34 cellular contexts compared by ENCODE assay signal in the genomic region with DNA sequence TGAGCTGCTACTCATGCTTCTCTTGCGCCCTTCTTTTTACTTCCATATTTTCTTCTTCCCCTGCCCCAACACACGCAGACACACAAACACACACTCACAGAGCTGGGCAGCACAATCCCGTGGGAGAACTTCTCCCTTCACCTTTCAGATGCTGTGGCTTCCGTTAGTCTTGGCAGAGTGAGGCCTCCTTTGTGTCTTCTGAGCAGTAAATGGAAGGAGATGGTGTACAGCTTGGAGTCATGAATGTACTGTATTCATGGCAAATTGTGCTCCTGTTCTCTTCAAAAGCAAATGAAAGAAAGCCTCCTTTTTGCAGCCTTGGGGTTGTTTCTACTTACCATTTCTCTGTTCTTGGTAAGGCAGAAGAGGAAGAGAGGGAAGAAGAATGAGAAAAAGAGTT.
"Had no signal": no experiment of that assay in that cellular context is flagged by ENCODE, and none has a peak within 500 bp of the region (broad histone marks: within the 10 kb centered on the region; RNA-seq: fewer than 3 reads in every experiment).

No MANE protein-coding gene starts in this region.

- H3K4me3 Mint-ChIP-seq: activated CD4-positive, alpha-beta memory T cell treated with anti-CD3 and anti-CD28 coated beads for 36 hours; activated CD4-positive, alpha-beta T cell treated with anti-CD3 and anti-CD28 coated beads for 36 hours; activated CD4-positive, alpha-beta T cell treated with anti-CD3 and anti-CD28 coated beads, Interleukin-2, amount 10 ng/mL, durations not matched to agents 24 days and 14 days; activated CD8-positive, alpha-beta memory T cell treated with anti-CD3 and anti-CD28 coated beads, Interleukin-2, amount 10 ng/mL, durations not matched to agents 7 days and 5 days; activated CD8-positive, alpha-beta T cell treated with anti-CD3 and anti-CD28 coated beads, Interleukin-2, amount 10 ng/mL, durations not matched to agents 7 days and 5 days; activated naive CD4-positive, alpha-beta T cell treated with anti-CD3 and anti-CD28 coated beads for 36 hours; activated naive CD4-positive, alpha-beta T cell treated with anti-CD3 and anti-CD28 coated beads, Interleukin-2, amount 50 U/mL, for 24 hours; activated naive CD8-positive, alpha-beta T cell treated with anti-CD3 and anti-CD28 coated beads for 36 hours; activated naive CD8-positive, alpha-beta T cell treated with anti-CD3 and anti-CD28 coated beads, Interleukin-2, amount 50 U/mL, for 24 hours; activated T-helper 1 cell treated with anti-CD3 and anti-CD28 coated beads, Interleukin-12 subunit alpha, Interleukin-12 subunit beta, Interleukin-2, Interleukin-4 antibody, amounts not matched to agents 30 ng/mL and 10 ng/mL and 1 ng/mL, durations not matched to agents 14 hours and 24 hours and 36 hours; effector memory CD8-positive, alpha-beta T cell had no signal

- H3K36me3 Mint-ChIP-seq: activated CD4-positive, alpha-beta memory T cell treated with anti-CD3 and anti-CD28 coated beads for 36 hours; activated CD8-positive, alpha-beta memory T cell treated with anti-CD3 and anti-CD28 coated beads, Interleukin-2, amount 10 ng/mL, durations not matched to agents 7 days and 5 days; activated naive CD4-positive, alpha-beta T cell treated with anti-CD3 and anti-CD28 coated beads, Interleukin-2, amount 50 U/mL, for 24 hours; activated naive CD8-positive, alpha-beta T cell treated with anti-CD3 and anti-CD28 coated beads for 36 hours had no signal

- H3K36me3 ChIP-seq: adrenal gland, esophagus muscularis mucosa, gastrocnemius medialis, heart left ventricle had no signal

- H3K27me3 Mint-ChIP-seq: activated CD4-positive, alpha-beta memory T cell treated with anti-CD3 and anti-CD28 coated beads for 36 hours; activated CD4-positive, alpha-beta T cell treated with anti-CD3 and anti-CD28 coated beads, Interleukin-2, amount 10 ng/mL, durations not matched to agents 24 days and 14 days; activated CD8-positive, alpha-beta memory T cell treated with anti-CD3 and anti-CD28 coated beads, Interleukin-2, amount 10 ng/mL, durations not matched to agents 7 days and 5 days; activated naive CD4-positive, alpha-beta T cell treated with anti-CD3 and anti-CD28 coated beads, Interleukin-2, amount 50 U/mL, for 24 hours; activated naive CD8-positive, alpha-beta T cell treated with anti-CD3 and anti-CD28 coated beads for 36 hours; effector memory CD8-positive, alpha-beta T cell had no signal

- H3K4me1 ChIP-seq: adrenal gland, body of pancreas, esophagus muscularis mucosa, foreskin keratinocyte, gastrocnemius medialis, heart left ventricle had no signal

- H3K27me3 ChIP-seq: adrenal gland, body of pancreas, esophagus muscularis mucosa, foreskin keratinocyte, gastrocnemius medialis had no signal

- H3K27ac Mint-ChIP-seq: activated CD4-positive, alpha-beta memory T cell treated with anti-CD3 and anti-CD28 coated beads for 36 hours; activated CD4-positive, alpha-beta T cell treated with anti-CD3 and anti-CD28 coated beads for 36 hours; activated CD4-positive, alpha-beta T cell treated with anti-CD3 and anti-CD28 coated beads, Interleukin-2, amount 10 ng/mL, durations not matched to agents 24 days and 14 days; activated CD8-positive, alpha-beta memory T cell treated with anti-CD3 and anti-CD28 coated beads, Interleukin-2, amount 10 ng/mL, durations not matched to agents 7 days and 5 days; activated CD8-positive, alpha-beta T cell treated with anti-CD3 and anti-CD28 coated beads, Interleukin-2, amount 10 ng/mL, durations not matched to agents 7 days and 5 days; activated naive CD4-positive, alpha-beta T cell treated with anti-CD3 and anti-CD28 coated beads for 36 hours; activated naive CD4-positive, alpha-beta T cell treated with anti-CD3 and anti-CD28 coated beads, Interleukin-2, amount 50 U/mL, for 24 hours; activated naive CD8-positive, alpha-beta T cell treated with anti-CD3 and anti-CD28 coated beads for 36 hours; activated naive CD8-positive, alpha-beta T cell treated with anti-CD3 and anti-CD28 coated beads, Interleukin-2, amount 50 U/mL, for 24 hours; activated T-helper 1 cell treated with anti-CD3 and anti-CD28 coated beads, Interleukin-12 subunit alpha, Interleukin-12 subunit beta, Interleukin-2, Interleukin-4 antibody, amounts not matched to agents 30 ng/mL and 10 ng/mL and 1 ng/mL, durations not matched to agents 14 hours and 24 hours and 36 hours; activated T-helper 2 cell treated with anti-CD3 and anti-CD28 coated beads, Interferon-gamma antibody, Interleukin-2, Interleukin-4, amounts not matched to agents 10 μg/mL and 5 μg/mL and 100 μg/mL, durations not matched to agents 14 hours and 24 hours and 36 hours; effector memory CD8-positive, alpha-beta T cell had no signal

- H3K9me3 ChIP-seq: adrenal gland, body of pancreas, esophagus muscularis mucosa, gastrocnemius medialis, heart left ventricle had no signal

- H3K4me3 ChIP-seq: adrenal gland, body of pancreas, esophagus muscularis mucosa, gastrocnemius medialis, heart left ventricle had no signal

- H3K4me1 Mint-ChIP-seq: activated CD4-positive, alpha-beta T cell treated with anti-CD3 and anti-CD28 coated beads for 36 hours; activated CD4-positive, alpha-beta T cell treated with anti-CD3 and anti-CD28 coated beads, Interleukin-2, amount 10 ng/mL, durations not matched to agents 24 days and 14 days; activated CD8-positive, alpha-beta memory T cell treated with anti-CD3 and anti-CD28 coated beads, Interleukin-2, amount 10 ng/mL, durations not matched to agents 7 days and 5 days; activated naive CD4-positive, alpha-beta T cell treated with anti-CD3 and anti-CD28 coated beads, Interleukin-2, amount 50 U/mL, for 24 hours; activated naive CD8-positive, alpha-beta T cell treated with anti-CD3 and anti-CD28 coated beads for 36 hours; activated naive CD8-positive, alpha-beta T cell treated with anti-CD3 and anti-CD28 coated beads, Interleukin-2, amount 50 U/mL, for 24 hours had no signal

- H3K9me3 Mint-ChIP-seq: activated CD4-positive, alpha-beta memory T cell treated with anti-CD3 and anti-CD28 coated beads for 36 hours; activated CD4-positive, alpha-beta T cell treated with anti-CD3 and anti-CD28 coated beads, Interleukin-2, amount 10 ng/mL, durations not matched to agents 24 days and 14 days; activated naive CD4-positive, alpha-beta T cell treated with anti-CD3 and anti-CD28 coated beads, Interleukin-2, amount 50 U/mL, for 24 hours; activated naive CD8-positive, alpha-beta T cell treated with anti-CD3 and anti-CD28 coated beads for 36 hours; activated naive CD8-positive, alpha-beta T cell treated with anti-CD3 and anti-CD28 coated beads, Interleukin-2, amount 50 U/mL, for 24 hours; activated T-helper 1 cell treated with anti-CD3 and anti-CD28 coated beads, Interleukin-12 subunit alpha, Interleukin-12 subunit beta, Interleukin-2, Interleukin-4 antibody, amounts not matched to agents 30 ng/mL and 10 ng/mL and 1 ng/mL, durations not matched to agents 14 hours and 24 hours and 36 hours; activated T-helper 2 cell treated with anti-CD3 and anti-CD28 coated beads, Interferon-gamma antibody, Interleukin-2, Interleukin-4, amounts not matched to agents 10 μg/mL and 5 μg/mL and 100 μg/mL, durations not matched to agents 14 hours and 24 hours and 36 hours; effector memory CD8-positive, alpha-beta T cell had no signal

- FAIRE-seq: colon had no signal

- H3K27ac ChIP-seq: adrenal gland, body of pancreas, esophagus muscularis mucosa, foreskin keratinocyte, gastrocnemius medialis, heart left ventricle had no signal

- ATAC-seq: activated CD4-positive, alpha-beta T cell treated with anti-CD3 and anti-CD28 coated beads for 36 hours; activated CD8-positive, alpha-beta memory T cell treated with anti-CD3 and anti-CD28 coated beads, Interleukin-2, amount 10 ng/mL, durations not matched to agents 7 days and 5 days; activated CD8-positive, alpha-beta T cell treated with anti-CD3 and anti-CD28 coated beads, Interleukin-2, amount 10 ng/mL, durations not matched to agents 7 days and 5 days; activated naive CD8-positive, alpha-beta T cell treated with anti-CD3 and anti-CD28 coated beads, Interleukin-2, amount 50 U/mL, for 24 hours; body of pancreas; effector memory CD8-positive, alpha-beta T cell; foreskin keratinocyte; gastrocnemius medialis; heart left ventricle had no signal

- DNase-seq: activated CD4-positive, alpha-beta memory T cell treated with anti-CD3 and anti-CD28 coated beads for 36 hours; activated CD4-positive, alpha-beta T cell treated with anti-CD3 and anti-CD28 coated beads for 36 hours; activated CD4-positive, alpha-beta T cell treated with anti-CD3 and anti-CD28 coated beads, Interleukin-2, amount 10 ng/mL, durations not matched to agents 24 days and 14 days; activated CD4-positive, CD25-positive, alpha-beta regulatory T cell; activated CD4-positive, CD25-positive, alpha-beta regulatory T cell treated with anti-CD3 and anti-CD28 coated beads, Interleukin-2, amount 50 U/mL, for 72 hours; activated CD8-positive, alpha-beta memory T cell treated with anti-CD3 and anti-CD28 coated beads, Interleukin-2, amount 10 ng/mL, durations not matched to agents 7 days and 5 days; activated CD8-positive, alpha-beta memory T cell treated with anti-CD3 and anti-CD28 coated beads, Interleukin-2, amount 50 U/mL, for 4 hours; activated CD8-positive, alpha-beta T cell treated with anti-CD3 and anti-CD28 coated beads, Interleukin-2, amount 10 ng/mL, durations not matched to agents 7 days and 5 days; activated effector memory CD4-positive, alpha-beta T cell treated with anti-CD3 and anti-CD28 coated beads, Interleukin-2, amount 50 U/mL, for 16 hours; activated naive CD4-positive, alpha-beta T cell treated with anti-CD3 and anti-CD28 coated beads for 36 hours; activated naive CD8-positive, alpha-beta T cell treated with anti-CD3 and anti-CD28 coated beads for 36 hours; activated naive CD8-positive, alpha-beta T cell treated with anti-CD3 and anti-CD28 coated beads, Interleukin-2, amount 50 U/mL, for 24 hours; activated T-cell treated with anti-CD3 and anti-CD28 coated beads, Interleukin-2, amount 50 U/mL, for 1 hour; activated T-cell treated with anti-CD3 and anti-CD28 coated beads, Interleukin-2, amount 50 U/mL, for 48 hours; adrenal gland; amygdala; aorta; body of pancreas; caudate nucleus; cortex of kidney; dermis blood vessel endothelial cell; effector CD4-positive, alpha-beta T cell; effector memory CD8-positive, alpha-beta T cell; erythroblast; foreskin keratinocyte; gastrocnemius medialis; glutamatergic neuron; heart left ventricle; T-helper 2 cell had no signal
